2 cellular contexts compared by ENCODE assay signal in genomic region chr12:132874620-132875019, GRCh38.
TF ChIP-seq lines count a peak whose summit lies in the region.

No MANE protein-coding gene starts in this region.

TF ChIP-seq in K562, 482 proteins besides CTCF, POLR2A, EP300 and RAD21:
- TF ChIP-seq POLR2G (IDR thresholded peaks at IDR 0.05; ENCODE audit: low read depth, low read length) (0 out of 2 replicates have a peak, but pooled peaks have one; percentile 17), RBFOX2 (IDR thresholded peaks at IDR 0.05; ENCODE audit: low read depth, low read length) (peak; percentile 36; the same call in 1 of the 2 replicates)

TF ChIP-seq in HepG2, 621 proteins besides CTCF, POLR2A, EP300 and RAD21:
- TF ChIP-seq AGO2 (optimal IDR thresholded peaks at IDR 0.05; ENCODE audit: low read depth, low read length): peak; percentile 42
